ENCODE assay signal across 23 cellular contexts in the genomic region with DNA sequence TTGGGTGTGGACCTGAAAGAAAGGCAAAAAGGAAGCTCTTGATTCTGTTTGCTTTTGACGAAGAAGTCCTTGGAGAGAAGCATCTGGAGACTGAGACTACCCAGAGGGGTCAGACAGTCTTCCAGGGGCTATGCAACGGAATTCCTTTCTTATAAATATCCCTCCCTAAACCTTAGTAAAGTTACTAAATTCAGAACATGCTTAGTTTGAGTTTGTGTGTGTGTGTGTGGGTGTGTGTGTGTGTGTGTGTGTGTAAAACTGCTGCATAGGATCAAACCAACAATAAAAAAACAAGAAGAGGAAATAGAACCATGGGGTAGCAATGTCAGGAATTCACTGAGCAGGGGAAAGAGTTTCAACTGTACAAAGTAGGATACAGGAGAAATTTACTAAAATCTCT. TPM values are rescaled to one million over a fixed set of nuclear protein-coding genes. Genes with fewer than 3 reads are reported as not detected.
A peak's percentile ranks its signal among the peaks of the same experiment; 100 is the strongest.
DNase-seq lines count a peak whose midpoint lies in the region; ATAC-seq and TF ChIP-seq lines count a peak whose summit lies in the region.
"Had no signal": no experiment of that assay in that cellular context is flagged by ENCODE, and none has a peak within 500 bp of the region (broad histone marks: within the 10 kb centered on the region; RNA-seq: fewer than 3 reads in every experiment).

No MANE protein-coding gene starts in this region.

- no peak overlapping the region for H2BK120ac ChIP-seq in H9 (ENCODE audit: low read depth, low read length, poor library complexity, severe bottlenecking)

- H3K4me1 Mint-ChIP-seq in H9 (peaks cover 12% of the 10 kb centered on the region in 2 experiments), progenitor cell of endocrine pancreas (ENCODE audit: low read depth) (peaks cover 7% of the 10 kb centered on the region), Caco-2 (ENCODE audit: low read depth, unreplicated experiment) (peaks cover 7% of the 10 kb centered on the region)
- H3K4me1 Mint-ChIP-seq: activated CD4-positive, alpha-beta T cell treated with anti-CD3 and anti-CD28 coated beads for 36 hours; stimulated activated effector memory CD8-positive, alpha-beta T cell treated with anti-CD3 and anti-CD28 coated beads, Interleukin-12 subunit alpha, Interleukin-12 subunit beta, amount 100 ng/mL, for 72 hours had no signal

- H2AFZ ChIP-seq in H9 (ENCODE audit: low read length), result no peak overlapping the region
- H2AFZ ChIP-seq: parathyroid adenoma had no signal

- H3K27me3 Mint-ChIP-seq in H9 (ENCODE audit: low read depth) (no peaks in the 10 kb centered on the region), progenitor cell of endocrine pancreas (no peaks in the 10 kb centered on the region), Caco-2 (ENCODE audit: insufficient read depth, unreplicated experiment) (no peaks in the 10 kb centered on the region)
- H3K27me3 Mint-ChIP-seq: activated CD4-positive, alpha-beta T cell treated with anti-CD3 and anti-CD28 coated beads for 36 hours had no signal

- H3K9me3 Mint-ChIP-seq in H9 (no peaks in the 10 kb centered on the region; a peak in 1 of 5 replicates), progenitor cell of endocrine pancreas (ENCODE audit: low read depth) (no peaks in the 10 kb centered on the region), Caco-2 (ENCODE audit: unreplicated experiment) (no peaks in the 10 kb centered on the region)
- H3K9me3 Mint-ChIP-seq: stimulated activated effector memory CD8-positive, alpha-beta T cell treated with anti-CD3 and anti-CD28 coated beads, Interleukin-12 subunit alpha, Interleukin-12 subunit beta, amount 100 ng/mL, for 72 hours had no signal

- H3K23me2 ChIP-seq in H9 (ENCODE audit: insufficient read length, low read depth, low read length, poor library complexity, severe bottlenecking), result no peaks in the 10 kb centered on the region

- WGBS in H9 (ENCODE audit: extremely low coverage, insufficient read length, low lambda C conversion rate), result no CpG with 5 or more reads among the region's 2 CpGs

- H3K36me3 Mint-ChIP-seq in H9 (ENCODE audit: insufficient read depth in 1 of 3, low read depth in 3 of 3) (no peaks in the 10 kb centered on the region), progenitor cell of endocrine pancreas (ENCODE audit: insufficient read depth) (no peaks in the 10 kb centered on the region), Caco-2 (ENCODE audit: insufficient read depth, unreplicated experiment) (no peaks in the 10 kb centered on the region)
- H3K36me3 Mint-ChIP-seq: stimulated activated effector memory CD8-positive, alpha-beta T cell treated with anti-CD3 and anti-CD28 coated beads, Interleukin-12 subunit alpha, Interleukin-12 subunit beta, amount 100 ng/mL, for 72 hours had no signal

- H4K91ac ChIP-seq in H9 (ENCODE audit: insufficient read length, low read depth, low read length), result no peak overlapping the region

- no peak overlapping the region for H3K18ac ChIP-seq in H9 (ENCODE audit: insufficient read length, low read depth, low read length)

- H3K27ac ChIP-seq in H9 (ENCODE audit: insufficient read length, low read depth, low read length) (no peak overlapping the region), brain microvascular endothelial cell (peak overlapping the region; percentile 73)
- H3K27ac ChIP-seq: parathyroid adenoma, thyroid gland had no signal

- H3K4me3 ChIP-seq in brain microvascular endothelial cell (ENCODE audit: low read depth, low read length) (no peak overlapping the region), fibroblast of villous mesenchyme (ENCODE audit: low read depth, low read length) (no peak overlapping the region), Caco-2 (ENCODE audit: low read depth, low read length) (no peak overlapping the region)
- H3K4me3 ChIP-seq: heart right ventricle, mucosa of descending colon, thyroid gland had no signal

- ATAC-seq in GM21576 (IDR thresholded peaks at IDR 0.05; ENCODE audit: unreplicated experiment) (no peak), HG03097 (IDR thresholded peaks at IDR 0.05; ENCODE audit: low FRiP score, unreplicated experiment) (no peak), GM21526 (IDR thresholded peaks at IDR 0.05; ENCODE audit: low FRiP score, unreplicated experiment) (no peak)
- ATAC-seq: activated CD4-positive, alpha-beta T cell treated with anti-CD3 and anti-CD28 coated beads for 36 hours; esophagus mucosa; mucosa of descending colon; Panc1; stimulated activated effector memory CD8-positive, alpha-beta T cell treated with anti-CD3 and anti-CD28 coated beads, Interleukin-12 subunit alpha, Interleukin-12 subunit beta, amount 100 ng/mL, for 72 hours had no signal

- H2BK5ac ChIP-seq in H9 (ENCODE audit: insufficient read length, low read length), result no peak overlapping the region

- H3K79me1 ChIP-seq in H9 (ENCODE audit: insufficient read depth, low read depth, low read length, poor library complexity, severe bottlenecking), result no peaks in the 10 kb centered on the region

- H3K23ac ChIP-seq in H9 (ENCODE audit: insufficient read length, low read depth, low read length), result no peak overlapping the region

- no peak overlapping the region for H3T11ph ChIP-seq in H9 (ENCODE audit: low read length)

- intact Hi-C loops in Caco-2 (cut with micrococcal nuclease; ENCODE audit: unreplicated experiment), result no loop called here

- no peak overlapping the region for H3K9ac ChIP-seq in H9 (ENCODE audit: extremely low read depth, insufficient read length, low read length)
- H3K9ac ChIP-seq: parathyroid adenoma had no signal

- H4K20me1 ChIP-seq in H9 (ENCODE audit: control insufficient read depth, insufficient read depth, insufficient read length), result no peaks in the 10 kb centered on the region

- no peaks in the 10 kb centered on the region for H3K9me3 ChIP-seq in H9 (ENCODE audit: control insufficient read depth, low read depth, low read length)
- H3K9me3 ChIP-seq in Caco-2, result no peaks in the 10 kb centered on the region
- H3K9me3 ChIP-seq: BE2C, heart right ventricle, mucosa of descending colon, thyroid gland had no signal

- H3K36me3 ChIP-seq in brain microvascular endothelial cell (replicated peaks), result no peaks in the 10 kb centered on the region
- no peaks in the 10 kb centered on the region for H3K36me3 ChIP-seq in Caco-2 (ENCODE audit: control insufficient read depth, insufficient read depth, low read length)
- H3K36me3 ChIP-seq: BE2C, heart right ventricle, thyroid gland had no signal

- H3K56ac ChIP-seq in H9 (ENCODE audit: insufficient read length, low read depth, low read length), result no peak overlapping the region

- in situ Hi-C loops in brain microvascular endothelial cell (cut with HindIII; ENCODE audit: low pct_ligation_motif_present, low sequenced_read_pairs), result no loop called here

- no peak overlapping the region for H2BK15ac ChIP-seq in H9 (ENCODE audit: low read depth, low read length)

- H2BK20ac ChIP-seq in H9 (ENCODE audit: low read depth, low read length, poor library complexity, severe bottlenecking), result no peak overlapping the region

- peaks cover 2% of the 10 kb centered on the region; the same call in 1 of the 2 replicates for H3K4me1 ChIP-seq in H9 (ENCODE audit: insufficient read depth, low read length)
- peaks cover 24% of the 10 kb centered on the region for H3K4me1 ChIP-seq in Caco-2
- H3K4me1 ChIP-seq: BE2C, parathyroid adenoma, thyroid gland had no signal

- no TSS peak for BruUV-seq in Caco-2 (replicated peaks; lab: Mats Ljungman, UMichigan)

- no peak overlapping the region for H3K14ac ChIP-seq in H9 (ENCODE audit: insufficient read depth, low read length)

- H3K4me3 Mint-ChIP-seq in H9 (no peak overlapping the region), progenitor cell of endocrine pancreas (ENCODE audit: low read depth) (no peak overlapping the region), Caco-2 (ENCODE audit: unreplicated experiment) (no peak overlapping the region)
- H3K4me3 Mint-ChIP-seq: activated CD4-positive, alpha-beta T cell treated with anti-CD3 and anti-CD28 coated beads for 36 hours; stimulated activated effector memory CD8-positive, alpha-beta T cell treated with anti-CD3 and anti-CD28 coated beads, Interleukin-12 subunit alpha, Interleukin-12 subunit beta, amount 100 ng/mL, for 72 hours had no signal

- H3K27ac Mint-ChIP-seq in H9 (peak overlapping the region in 2 of 3 experiments; percentile 40 to 46; a peak in 2 of 7 replicates), progenitor cell of endocrine pancreas (peak overlapping the region; percentile 15), Caco-2 (ENCODE audit: unreplicated experiment) (no peak overlapping the region)
- H3K27ac Mint-ChIP-seq: activated CD4-positive, alpha-beta T cell treated with anti-CD3 and anti-CD28 coated beads for 36 hours; stimulated activated effector memory CD8-positive, alpha-beta T cell treated with anti-CD3 and anti-CD28 coated beads, Interleukin-12 subunit alpha, Interleukin-12 subunit beta, amount 100 ng/mL, for 72 hours had no signal

- no peak for TF ChIP-seq CTCF in H9 (conservative IDR thresholded peaks at IDR 0.05)
- TF ChIP-seq CTCF in brain microvascular endothelial cell (IDR thresholded peaks at IDR 0.05; ENCODE audit: low read depth, low read length, missing control alignments), result no peak
- TF ChIP-seq CTCF in fibroblast of villous mesenchyme (IDR thresholded peaks at IDR 0.05; ENCODE audit: insufficient read depth, low read depth, low read length), result no peak
- TF ChIP-seq CTCF in progenitor cell of endocrine pancreas (IDR thresholded peaks at IDR 0.05; ENCODE audit: unreplicated experiment), result no peak
- no peak for TF ChIP-seq CTCF in Caco-2 (IDR thresholded peaks at IDR 0.05; ENCODE audit: insufficient read depth in 1 of 2, low read depth in 1 of 2, low read length in 1 of 2, severe bottlenecking in 1 of 2, unreplicated experiment in 1 of 2)

- H3K27me3 ChIP-seq in H9 (ENCODE audit: insufficient read depth, low read length) (no peaks in the 10 kb centered on the region), brain microvascular endothelial cell (replicated peaks) (no peaks in the 10 kb centered on the region), Caco-2 (replicated peaks; ENCODE audit: control insufficient read depth, insufficient read depth, low read length) (no peaks in the 10 kb centered on the region)
- H3K27me3 ChIP-seq: BE2C, heart right ventricle, thyroid gland had no signal

- H4K8ac ChIP-seq in H9 (replicated peaks; ENCODE audit: insufficient read length, low read depth, low read length), result no peak overlapping the region

- DNase-seq in H9 (no peak), brain microvascular endothelial cell (peak; percentile 81), fibroblast of villous mesenchyme (ENCODE audit: low read depth) (peak; percentile 37), progenitor cell of endocrine pancreas (ENCODE audit: low spot score, unreplicated experiment) (no peak), Caco-2 (no peak)
- DNase-seq: activated CD4-positive, alpha-beta T cell treated with anti-CD3 and anti-CD28 coated beads for 36 hours; activated effector memory CD4-positive, alpha-beta T cell treated with anti-CD3 and anti-CD28 coated beads, Interleukin-2, amount 50 U/mL, for 16 hours; BE2C; cortex of kidney; heart right ventricle; mucosa of descending colon; NCI-H1048; NCI-H2107; NCI-H82; T1000; thyroid gland had no signal

- no peak overlapping the region for H2BK12ac ChIP-seq in H9 (ENCODE audit: insufficient read length, low read depth, low read length)

- POLR2A ChIA-PET in Caco-2 (lab: Charles Lee), result no interaction called here

- no peak overlapping the region for H2AK5ac ChIP-seq in H9 (ENCODE audit: insufficient read length, low read length)

- no peak overlapping the region for H3K4ac ChIP-seq in H9 (ENCODE audit: low read depth, low read length)

- CTCF ChIA-PET in Caco-2 (lab: Charles Lee), result no interaction called here

- H3K4me2 ChIP-seq in H9 (ENCODE audit: insufficient read depth, insufficient read length, low read length), result no peak overlapping the region

- H3K79me2 ChIP-seq in H9 (ENCODE audit: insufficient read depth, low read length), result no peaks in the 10 kb centered on the region
- H3K79me2 ChIP-seq: parathyroid adenoma had no signal

- H4K5ac ChIP-seq in H9 (ENCODE audit: insufficient read length, low read depth, low read length), result no peak overlapping the region

RNA-seq across cellular contexts. Expression of gene EAPP, which starts 36.7 kb away (rescaled TPM):
- 34.8 and 35.0 TPM in 2 replicates for total RNA-seq in H9 (2021)
- 35.1 and 37.1 TPM in 2 replicates for total RNA-seq in fibroblast of villous mesenchyme
- 36.2 and 39.8 TPM in 2 replicates for total RNA-seq in progenitor cell of endocrine pancreas
- 26.8 and 30.7 TPM in 2 replicates for total RNA-seq in Caco-2 (2022)

RNA-seq across cellular contexts. Expression of gene SPTSSA, which starts 40.8 kb away (rescaled TPM):
- total RNA-seq in H9 (2021) (22.4 and 23.3 TPM in 2 replicates), fibroblast of villous mesenchyme (12.2 and 18.6 TPM in 2 replicates), progenitor cell of endocrine pancreas (17.4 and 20.2 TPM in 2 replicates), Caco-2 (2022) (28.1 and 30.0 TPM in 2 replicates)

Comparison
In these comparisons a context has a peak if more than half of its experiments do, and no peak if none do; other contexts are left out.
1. DNase-seq: peak in brain microvascular endothelial cell (single experiment) and fibroblast of villous mesenchyme (single experiment); none in H9 (single experiment), progenitor cell of endocrine pancreas (single experiment) and Caco-2 (0 of 2).